In genomic region chr12:107459649-107460048, GRCh38 we compare ENCODE assay signal across 2 cellular contexts.
TF ChIP-seq lines count a peak whose summit lies in the region.

No MANE protein-coding gene starts in this region.

TF ChIP-seq in GM23338, 12 proteins besides CTCF, POLR2A, EP300 and RAD21 (continued from another document):
- TF ChIP-seq ZNF462 (CRISPR knock-in tag; IDR thresholded peaks at IDR 0.05) (no peak), STAT1 (IDR thresholded peaks at IDR 0.05; ENCODE audit: unreplicated experiment) (no peak), ZNF331 (CRISPR knock-in tag; IDR thresholded peaks at IDR 0.05; ENCODE audit: low read depth) (no peak), JUNB (IDR thresholded peaks at IDR 0.05; ENCODE audit: unreplicated experiment) (no peak)
TF ChIP-seq in GM23338: peak in this region for 0.

TF ChIP-seq in H1, 55 proteins besides CTCF, POLR2A, EP300 and RAD21 (continued from another document):
- TF ChIP-seq, protein P1, sequence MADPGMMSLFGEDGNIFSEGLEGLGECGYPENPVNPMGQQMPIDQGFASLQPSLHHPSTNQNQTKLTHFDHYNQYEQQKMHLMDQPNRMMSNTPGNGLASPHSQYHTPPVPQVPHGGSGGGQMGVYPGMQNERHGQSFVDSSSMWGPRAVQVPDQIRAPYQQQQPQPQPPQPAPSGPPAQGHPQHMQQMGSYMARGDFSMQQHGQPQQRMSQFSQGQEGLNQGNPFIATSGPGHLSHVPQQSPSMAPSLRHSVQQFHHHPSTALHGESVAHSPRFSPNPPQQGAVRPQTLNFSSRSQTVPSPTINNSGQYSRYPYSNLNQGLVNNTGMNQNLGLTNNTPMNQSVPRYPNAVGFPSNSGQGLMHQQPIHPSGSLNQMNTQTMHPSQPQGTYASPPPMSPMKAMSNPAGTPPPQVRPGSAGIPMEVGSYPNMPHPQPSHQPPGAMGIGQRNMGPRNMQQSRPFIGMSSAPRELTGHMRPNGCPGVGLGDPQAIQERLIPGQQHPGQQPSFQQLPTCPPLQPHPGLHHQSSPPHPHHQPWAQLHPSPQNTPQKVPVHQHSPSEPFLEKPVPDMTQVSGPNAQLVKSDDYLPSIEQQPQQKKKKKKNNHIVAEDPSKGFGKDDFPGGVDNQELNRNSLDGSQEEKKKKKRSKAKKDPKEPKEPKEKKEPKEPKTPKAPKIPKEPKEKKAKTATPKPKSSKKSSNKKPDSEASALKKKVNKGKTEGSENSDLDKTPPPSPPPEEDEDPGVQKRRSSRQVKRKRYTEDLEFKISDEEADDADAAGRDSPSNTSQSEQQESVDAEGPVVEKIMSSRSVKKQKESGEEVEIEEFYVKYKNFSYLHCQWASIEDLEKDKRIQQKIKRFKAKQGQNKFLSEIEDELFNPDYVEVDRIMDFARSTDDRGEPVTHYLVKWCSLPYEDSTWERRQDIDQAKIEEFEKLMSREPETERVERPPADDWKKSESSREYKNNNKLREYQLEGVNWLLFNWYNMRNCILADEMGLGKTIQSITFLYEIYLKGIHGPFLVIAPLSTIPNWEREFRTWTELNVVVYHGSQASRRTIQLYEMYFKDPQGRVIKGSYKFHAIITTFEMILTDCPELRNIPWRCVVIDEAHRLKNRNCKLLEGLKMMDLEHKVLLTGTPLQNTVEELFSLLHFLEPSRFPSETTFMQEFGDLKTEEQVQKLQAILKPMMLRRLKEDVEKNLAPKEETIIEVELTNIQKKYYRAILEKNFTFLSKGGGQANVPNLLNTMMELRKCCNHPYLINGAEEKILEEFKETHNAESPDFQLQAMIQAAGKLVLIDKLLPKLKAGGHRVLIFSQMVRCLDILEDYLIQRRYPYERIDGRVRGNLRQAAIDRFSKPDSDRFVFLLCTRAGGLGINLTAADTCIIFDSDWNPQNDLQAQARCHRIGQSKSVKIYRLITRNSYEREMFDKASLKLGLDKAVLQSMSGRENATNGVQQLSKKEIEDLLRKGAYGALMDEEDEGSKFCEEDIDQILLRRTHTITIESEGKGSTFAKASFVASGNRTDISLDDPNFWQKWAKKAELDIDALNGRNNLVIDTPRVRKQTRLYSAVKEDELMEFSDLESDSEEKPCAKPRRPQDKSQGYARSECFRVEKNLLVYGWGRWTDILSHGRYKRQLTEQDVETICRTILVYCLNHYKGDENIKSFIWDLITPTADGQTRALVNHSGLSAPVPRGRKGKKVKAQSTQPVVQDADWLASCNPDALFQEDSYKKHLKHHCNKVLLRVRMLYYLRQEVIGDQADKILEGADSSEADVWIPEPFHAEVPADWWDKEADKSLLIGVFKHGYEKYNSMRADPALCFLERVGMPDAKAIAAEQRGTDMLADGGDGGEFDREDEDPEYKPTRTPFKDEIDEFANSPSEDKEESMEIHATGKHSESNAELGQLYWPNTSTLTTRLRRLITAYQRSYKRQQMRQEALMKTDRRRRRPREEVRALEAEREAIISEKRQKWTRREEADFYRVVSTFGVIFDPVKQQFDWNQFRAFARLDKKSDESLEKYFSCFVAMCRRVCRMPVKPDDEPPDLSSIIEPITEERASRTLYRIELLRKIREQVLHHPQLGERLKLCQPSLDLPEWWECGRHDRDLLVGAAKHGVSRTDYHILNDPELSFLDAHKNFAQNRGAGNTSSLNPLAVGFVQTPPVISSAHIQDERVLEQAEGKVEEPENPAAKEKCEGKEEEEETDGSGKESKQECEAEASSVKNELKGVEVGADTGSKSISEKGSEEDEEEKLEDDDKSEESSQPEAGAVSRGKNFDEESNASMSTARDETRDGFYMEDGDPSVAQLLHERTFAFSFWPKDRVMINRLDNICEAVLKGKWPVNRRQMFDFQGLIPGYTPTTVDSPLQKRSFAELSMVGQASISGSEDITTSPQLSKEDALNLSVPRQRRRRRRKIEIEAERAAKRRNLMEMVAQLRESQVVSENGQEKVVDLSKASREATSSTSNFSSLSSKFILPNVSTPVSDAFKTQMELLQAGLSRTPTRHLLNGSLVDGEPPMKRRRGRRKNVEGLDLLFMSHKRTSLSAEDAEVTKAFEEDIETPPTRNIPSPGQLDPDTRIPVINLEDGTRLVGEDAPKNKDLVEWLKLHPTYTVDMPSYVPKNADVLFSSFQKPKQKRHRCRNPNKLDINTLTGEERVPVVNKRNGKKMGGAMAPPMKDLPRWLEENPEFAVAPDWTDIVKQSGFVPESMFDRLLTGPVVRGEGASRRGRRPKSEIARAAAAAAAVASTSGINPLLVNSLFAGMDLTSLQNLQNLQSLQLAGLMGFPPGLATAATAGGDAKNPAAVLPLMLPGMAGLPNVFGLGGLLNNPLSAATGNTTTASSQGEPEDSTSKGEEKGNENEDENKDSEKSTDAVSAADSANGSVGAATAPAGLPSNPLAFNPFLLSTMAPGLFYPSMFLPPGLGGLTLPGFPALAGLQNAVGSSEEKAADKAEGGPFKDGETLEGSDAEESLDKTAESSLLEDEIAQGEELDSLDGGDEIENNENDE (IDR thresholded peaks at IDR 0.05; ENCODE audit: insufficient replicate concordance, low read length): no peak
- no peak for TF ChIP-seq CTBP2 (IDR thresholded peaks at IDR 0.05; ENCODE audit: borderline replicate concordance, insufficient read depth, insufficient read length, low read length)
- no peak for TF ChIP-seq ASH2L (IDR thresholded peaks at IDR 0.05; ENCODE audit: low read length)
- TF ChIP-seq TCF12 (IDR thresholded peaks at IDR 0.05; ENCODE audit: low read depth, low read length): no peak
- no peak for TF ChIP-seq SIX5 (IDR thresholded peaks at IDR 0.05; ENCODE audit: low read depth, low read length)
- TF ChIP-seq HDAC2 (IDR thresholded peaks at IDR 0.05; ENCODE audit: borderline replicate concordance in 1 of 2, low read depth in 2 of 2, low read length in 2 of 2): no peak
- TF ChIP-seq KDM5A (IDR thresholded peaks at IDR 0.05; ENCODE audit: low read length): no peak
- TF ChIP-seq, protein P2, sequence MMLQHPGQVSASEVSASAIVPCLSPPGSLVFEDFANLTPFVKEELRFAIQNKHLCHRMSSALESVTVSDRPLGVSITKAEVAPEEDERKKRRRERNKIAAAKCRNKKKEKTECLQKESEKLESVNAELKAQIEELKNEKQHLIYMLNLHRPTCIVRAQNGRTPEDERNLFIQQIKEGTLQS (IDR thresholded peaks at IDR 0.05; ENCODE audit: insufficient read depth, low read depth, low read length): no peak
- TF ChIP-seq POLR2AphosphoS5 (IDR thresholded peaks at IDR 0.05; ENCODE audit: low read depth, low read length): no peak
- TF ChIP-seq TAF7 (optimal IDR thresholded peaks at IDR 0.05; ENCODE audit: borderline replicate concordance, low read depth, low read length): no peak
- TF ChIP-seq MAFK (IDR thresholded peaks at IDR 0.05; ENCODE audit: low read depth, low read length): no peak
- TF ChIP-seq FOSL1 (IDR thresholded peaks at IDR 0.05; ENCODE audit: insufficient read depth, low read depth, low read length): no peak
